Comparison of ENCODE assay signal across 18 cellular contexts in genomic region chr1:114320586-114320985, GRCh38.
DNase-seq lines count a peak whose midpoint lies in the region; ATAC-seq, FAIRE-seq and TF ChIP-seq lines count a peak whose summit lies in the region.
"Had no signal": no experiment of that assay in that cellular context is flagged by ENCODE, and none has a peak within 500 bp of the region (broad histone marks: within the 10 kb centered on the region; RNA-seq: fewer than 3 reads in every experiment).

No MANE protein-coding gene starts in this region.

- peak; percentile 53 for DNase-seq in AG09309 (ENCODE audit: low read depth)
- DNase-seq in LHCN-M2 (ENCODE audit: low read depth) = peak; percentile 99
- peak; percentile 83 for DNase-seq in brain microvascular endothelial cell
- peak; percentile 68 for DNase-seq in keratinocyte (ENCODE audit: low read depth, low spot score)
- no peak for DNase-seq in ascending aorta (ENCODE audit: low spot score in 2 of 2)
- no peak for DNase-seq in COR-L47 (lab: John Stamatoyannopoulos, UW)
- DNase-seq in activated CD4-positive, alpha-beta memory T cell treated with anti-CD3 and anti-CD28 coated beads, Interleukin-2, amount 10 ng/mL, durations not matched to agents 7 days and 5 days = no peak
- DNase-seq: activated B cell treated with CpG ODN at 0.5 μM for 24 hours; activated CD8-positive, alpha-beta memory T cell treated with anti-CD3 and anti-CD28 coated beads, Interleukin-2, amount 50 U/mL, for 4 hours; activated naive CD8-positive, alpha-beta T cell treated with anti-CD3 and anti-CD28 coated beads, Interleukin-2, amount 10 ng/mL, durations not matched to agents 7 days and 5 days; mucosa of descending colon; NCI-H1092 treated with DMSO at 0.1 percent for 48 hours; T-cell had no signal

- POLR2A ChIA-PET in activated CD4-positive, alpha-beta memory T cell treated with anti-CD3 and anti-CD28 coated beads, Interleukin-2, amount 10 ng/mL, durations not matched to agents 7 days and 5 days (lab: Charles Lee) = no interaction called here

- H3K27me3 Mint-ChIP-seq in activated CD4-positive, alpha-beta memory T cell treated with anti-CD3 and anti-CD28 coated beads, Interleukin-2, amount 10 ng/mL, durations not matched to agents 7 days and 5 days = no peaks in the 10 kb centered on the region
- H3K27me3 Mint-ChIP-seq: B cell, T-cell had no signal

- no peaks in the 10 kb centered on the region for H3K4me1 Mint-ChIP-seq in activated CD4-positive, alpha-beta memory T cell treated with anti-CD3 and anti-CD28 coated beads, Interleukin-2, amount 10 ng/mL, durations not matched to agents 7 days and 5 days
- H3K4me1 Mint-ChIP-seq: activated B cell treated with CpG ODN at 0.5 μM for 24 hours, B cell had no signal

- no peak for ATAC-seq in GM21529 (IDR thresholded peaks at IDR 0.05; ENCODE audit: unreplicated experiment)
- ATAC-seq: mucosa of descending colon, T-cell had no signal

- H3K9me3 Mint-ChIP-seq in activated CD4-positive, alpha-beta memory T cell treated with anti-CD3 and anti-CD28 coated beads, Interleukin-2, amount 10 ng/mL, durations not matched to agents 7 days and 5 days = no peaks in the 10 kb centered on the region
- H3K9me3 Mint-ChIP-seq: activated B cell treated with CpG ODN at 0.5 μM for 24 hours; activated naive CD8-positive, alpha-beta T cell treated with anti-CD3 and anti-CD28 coated beads, Interleukin-2, amount 10 ng/mL, durations not matched to agents 7 days and 5 days; T-cell had no signal

- intact Hi-C loops in ascending aorta (cut with DNase I) = no loop called here

- H2AFZ ChIP-seq in keratinocyte (ENCODE audit: control insufficient read depth, low read length) = no peak overlapping the region
- H2AFZ ChIP-seq: parathyroid adenoma had no signal

- H3K4me1 ChIP-seq in keratinocyte (ENCODE audit: control insufficient read depth, extremely low read depth, insufficient read depth, low read length) = peaks cover 22% of the 10 kb centered on the region
- no peaks in the 10 kb centered on the region for H3K4me1 ChIP-seq in ascending aorta
- H3K4me1 ChIP-seq: parathyroid adenoma had no signal

- H3K9me3 ChIP-seq in keratinocyte (ENCODE audit: control insufficient read depth, low read depth, low read length) (no peaks in the 10 kb centered on the region), ascending aorta (no peaks in the 10 kb centered on the region)
- H3K9me3 ChIP-seq: mucosa of descending colon, thoracic aorta had no signal

- H3K79me2 ChIP-seq in keratinocyte (ENCODE audit: control insufficient read depth, insufficient read depth, low read length) = no peaks in the 10 kb centered on the region
- H3K79me2 ChIP-seq: parathyroid adenoma had no signal

- no peak for TF ChIP-seq CTCF in AG09309 (IDR thresholded peaks at IDR 0.05; ENCODE audit: control insufficient read depth, insufficient read depth, low read depth, low read length, missing control alignments)
- TF ChIP-seq CTCF in brain microvascular endothelial cell (IDR thresholded peaks at IDR 0.05; ENCODE audit: low read depth, low read length, missing control alignments) = no peak
- TF ChIP-seq CTCF in keratinocyte (optimal IDR thresholded peaks at IDR 0.05 in 1 of 3, IDR thresholded peaks at IDR 0.05 in 1 of 3, conservative IDR thresholded peaks at IDR 0.05 in 1 of 3; ENCODE audit: extremely low read depth in 1 of 3, insufficient read depth in 2 of 3, low read length in 3 of 3) = no peak
- TF ChIP-seq CTCF in ascending aorta (IDR thresholded peaks at IDR 0.05) = no peak

- no peak overlapping the region for H3K27ac Mint-ChIP-seq in activated CD4-positive, alpha-beta memory T cell treated with anti-CD3 and anti-CD28 coated beads, Interleukin-2, amount 10 ng/mL, durations not matched to agents 7 days and 5 days
- H3K27ac Mint-ChIP-seq: activated B cell treated with CpG ODN at 0.5 μM for 24 hours; activated naive CD8-positive, alpha-beta T cell treated with anti-CD3 and anti-CD28 coated beads, Interleukin-2, amount 10 ng/mL, durations not matched to agents 7 days and 5 days; B cell; T-cell had no signal

- H3K27ac ChIP-seq in brain microvascular endothelial cell = no peak overlapping the region
- peak overlapping the region; percentile 70 for H3K27ac ChIP-seq in keratinocyte (ENCODE audit: control insufficient read depth, insufficient read depth, low read length)
- no peak overlapping the region for H3K27ac ChIP-seq in ascending aorta
- H3K27ac ChIP-seq: parathyroid adenoma had no signal

- FAIRE-seq in keratinocyte (lab: Jason Lieb, UNC) = peak; percentile 92
- FAIRE-seq: GM12891 had no signal

- in situ Hi-C loops in brain microvascular endothelial cell (cut with HindIII; ENCODE audit: low pct_ligation_motif_present, low sequenced_read_pairs) = no loop called here

- no peaks in the 10 kb centered on the region for H3K36me3 Mint-ChIP-seq in activated CD4-positive, alpha-beta memory T cell treated with anti-CD3 and anti-CD28 coated beads, Interleukin-2, amount 10 ng/mL, durations not matched to agents 7 days and 5 days (ENCODE audit: low read depth)
- H3K36me3 Mint-ChIP-seq: activated naive CD8-positive, alpha-beta T cell treated with anti-CD3 and anti-CD28 coated beads, Interleukin-2, amount 10 ng/mL, durations not matched to agents 7 days and 5 days; T-cell had no signal

- dilution Hi-C loops in keratinocyte (cut with MboI; ENCODE audit: extremely low pct_ligation_motif_present, low sequenced_read_pairs) = no loop called here

- no peaks in the 10 kb centered on the region for H4K20me1 ChIP-seq in keratinocyte (ENCODE audit: control insufficient read depth, extremely low read depth, insufficient read depth, low read length)

- CTCF ChIA-PET in activated CD4-positive, alpha-beta memory T cell treated with anti-CD3 and anti-CD28 coated beads, Interleukin-2, amount 10 ng/mL, durations not matched to agents 7 days and 5 days (lab: Charles Lee) = interaction anchor here (1.7 kb wide), 1 partner anchor 38 kb away, joined by 7 read pairs; no protein-coding TSS in a partner anchor

- no peak overlapping the region for H3K9ac ChIP-seq in keratinocyte (ENCODE audit: control insufficient read depth, extremely low read depth, insufficient read depth, low read length)
- H3K9ac ChIP-seq: parathyroid adenoma had no signal

- no peaks in the 10 kb centered on the region for H3K36me3 ChIP-seq in brain microvascular endothelial cell (replicated peaks)
- no peaks in the 10 kb centered on the region for H3K36me3 ChIP-seq in keratinocyte (ENCODE audit: control insufficient read depth in 2 of 2, extremely low read depth in 1 of 2, insufficient read depth in 2 of 2, low read length in 2 of 2)
- no peaks in the 10 kb centered on the region for H3K36me3 ChIP-seq in ascending aorta
- H3K36me3 ChIP-seq: thoracic aorta had no signal

- H3K27me3 ChIP-seq in brain microvascular endothelial cell (replicated peaks) (no peaks in the 10 kb centered on the region), keratinocyte (ENCODE audit: control insufficient read depth, extremely low read depth, insufficient read depth, low read length) (no peaks in the 10 kb centered on the region), ascending aorta (no peaks in the 10 kb centered on the region)

- H3K4me2 ChIP-seq in keratinocyte (ENCODE audit: control insufficient read depth, extremely low read depth, insufficient read depth, low read depth, low read length) = peak overlapping the region; percentile 30

- H3K4me3 Mint-ChIP-seq in activated CD4-positive, alpha-beta memory T cell treated with anti-CD3 and anti-CD28 coated beads, Interleukin-2, amount 10 ng/mL, durations not matched to agents 7 days and 5 days = no peak overlapping the region
- H3K4me3 Mint-ChIP-seq: activated B cell treated with CpG ODN at 0.5 μM for 24 hours; activated naive CD8-positive, alpha-beta T cell treated with anti-CD3 and anti-CD28 coated beads, Interleukin-2, amount 10 ng/mL, durations not matched to agents 7 days and 5 days; B cell; T-cell had no signal

- no peaks in the 10 kb centered on the region for H3K9me1 ChIP-seq in keratinocyte (ENCODE audit: control insufficient read depth, extremely low read depth, insufficient read depth, low read length)

- H3K4me3 ChIP-seq in AG09309 (ENCODE audit: control insufficient read depth, low read depth, low read length) (no peak overlapping the region), brain microvascular endothelial cell (ENCODE audit: low read depth, low read length) (no peak overlapping the region), keratinocyte (ENCODE audit: control insufficient read depth in 2 of 3, extremely low read depth in 1 of 3, insufficient read depth in 2 of 3, low read depth in 1 of 3, low read length in 3 of 3) (no peak overlapping the region), ascending aorta (no peak overlapping the region)
- H3K4me3 ChIP-seq: mucosa of descending colon, thoracic aorta had no signal

Comparison
In these comparisons a context has a peak if more than half of its experiments do, and no peak if none do; other contexts are left out.
1. DNase-seq: peak in AG09309 (single experiment), LHCN-M2 (single experiment), brain microvascular endothelial cell (single experiment) and keratinocyte (single experiment); none in ascending aorta (0 of 2), COR-L47 (single experiment) and activated CD4-positive, alpha-beta memory T cell treated with anti-CD3 and anti-CD28 coated beads, Interleukin-2, amount 10 ng/mL, durations not matched to agents 7 days and 5 days (single experiment).